ENCODE assay signal across 1 cellular context in genomic region chr6:113979930-113980329, GRCh38.
TF ChIP-seq lines count a peak whose summit lies in the region.

No MANE protein-coding gene starts in this region.

TF ChIP-seq in K562, 482 proteins besides CTCF, POLR2A, EP300 and RAD21 (continued from another document):
- TF ChIP-seq AFF1 (IDR thresholded peaks at IDR 0.05; ENCODE audit: low read depth in 1 of 2, partially characterized antibody in 2 of 2) (peak in 1 of 2 experiments; percentile 67), ZBTB43 (CRISPR knock-in tag; IDR thresholded peaks at IDR 0.05) (no peak), ZNF511 (CRISPR knock-in tag; IDR thresholded peaks at IDR 0.05) (no peak), SPI1 (IDR thresholded peaks at IDR 0.05; ENCODE audit: borderline replicate concordance, low read depth, low read length) (peak; percentile 57; the same call in 1 of the 2 replicates), NFIX (CRISPR knock-in tag; IDR thresholded peaks at IDR 0.05; ENCODE audit: low read depth) (no peak), ZFP36 (IDR thresholded peaks at IDR 0.05; ENCODE audit: low read depth, low read length, partially characterized antibody) (peak; percentile 44), ESRRB (CRISPR knock-in tag; IDR thresholded peaks at IDR 0.05; ENCODE audit: borderline replicate concordance) (no peak), ILK (tag; IDR thresholded peaks at IDR 0.05; ENCODE audit: borderline replicate concordance, low read depth) (no peak), ZSCAN29 (IDR thresholded peaks at IDR 0.05) (no peak), CHCHD3 (CRISPR knock-in tag; IDR thresholded peaks at IDR 0.05) (no peak), XRCC5 (IDR thresholded peaks at IDR 0.05; ENCODE audit: low read depth, low read length) (no peak), BRF2 (IDR thresholded peaks at IDR 0.05; ENCODE audit: borderline replicate concordance, insufficient read depth, insufficient read length) (no peak), HSF4 (CRISPR knock-in tag; IDR thresholded peaks at IDR 0.05; ENCODE audit: borderline replicate concordance) (no peak), MEIS2 (IDR thresholded peaks at IDR 0.05; ENCODE audit: partially characterized antibody) (no peak), ARID3B (CRISPR knock-in tag; IDR thresholded peaks at IDR 0.05; ENCODE audit: borderline replicate concordance) (no peak), KLF10 (CRISPR knock-in tag; IDR thresholded peaks at IDR 0.05) (no peak)
